ENCODE assay signal across 19 cellular contexts in the genomic region with DNA sequence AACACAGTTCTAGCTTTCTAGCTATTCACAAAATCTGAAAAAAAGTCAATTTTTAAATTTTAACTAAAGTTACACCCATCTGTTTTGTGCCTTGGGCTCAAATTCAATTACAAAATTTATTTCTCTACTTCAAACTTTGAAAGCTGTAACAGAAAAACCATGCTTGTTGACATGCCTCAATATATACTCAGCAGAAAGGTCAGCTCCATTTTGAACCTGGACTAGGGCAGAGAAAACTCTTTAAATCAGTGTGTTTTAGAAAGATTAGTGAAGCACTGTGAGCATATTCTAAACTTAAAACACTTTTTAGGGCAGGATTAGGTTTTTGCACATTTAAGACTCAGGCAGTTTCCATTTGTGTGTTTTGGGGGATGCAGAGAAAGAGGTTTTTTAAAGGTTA. TPM values are rescaled to one million over a fixed set of nuclear protein-coding genes. Genes with fewer than 3 reads are reported as not detected.
DNase-seq lines count a peak whose midpoint lies in the region; ATAC-seq and TF ChIP-seq lines count a peak whose summit lies in the region.
"Had no signal": no experiment of that assay in that cellular context is flagged by ENCODE, and none has a peak within 500 bp of the region (broad histone marks: within the 10 kb centered on the region; RNA-seq: fewer than 3 reads in every experiment).

No MANE protein-coding gene starts in this region.

- no peak for TF ChIP-seq POLR2A in gastrocnemius medialis (IDR thresholded peaks at IDR 0.05)

- no peak for DNase-seq in activated CD4-positive, alpha-beta T cell treated with anti-CD3 and anti-CD28 coated beads for 36 hours
- DNase-seq in activated CD4-positive, alpha-beta T cell treated with anti-CD3 and anti-CD28 coated beads, Interleukin-2, amount 50 U/mL, for 48 hours: no peak
- DNase-seq in choroid plexus epithelial cell (ENCODE audit: low read depth): peak; percentile 56
- no peak for DNase-seq in gastrocnemius medialis
- DNase-seq: AML-193; Caco-2; Calu3; CD4-positive, alpha-beta T cell; CD8-positive, alpha-beta T cell; DMS79 treated with DMSO at 0.1 percent for 48 hours; GF-D8 had no signal

- peaks cover 6% of the 10 kb centered on the region for H3K36me3 Mint-ChIP-seq in activated CD4-positive, alpha-beta T cell treated with anti-CD3 and anti-CD28 coated beads for 36 hours (ENCODE audit: low read depth)

- H3K27me3 Mint-ChIP-seq in activated CD4-positive, alpha-beta T cell treated with anti-CD3 and anti-CD28 coated beads for 36 hours: no peaks in the 10 kb centered on the region
- H3K27me3 Mint-ChIP-seq: B cell; CD4-positive, alpha-beta T cell had no signal

- CTCF ChIA-PET in activated CD4-positive, alpha-beta T cell treated with anti-CD3 and anti-CD28 coated beads for 36 hours (lab: Charles Lee): interaction anchor here (0.9 kb wide), 1 partner anchor 57 kb away, joined by 4 read pairs; no protein-coding TSS in a partner anchor
- CTCF ChIA-PET in HEK293 (lab: Yijun Ruan, JAX): interaction anchor here (0.6 to 1.2 kb wide), 6 partner anchors 10 to 212 kb away, joined by 3 to 4 read pairs (median 3); no protein-coding TSS in a partner anchor

- H3K4me1 ChIP-seq in HEK293 (ENCODE audit: control insufficient read depth, insufficient read depth, low read length) (peaks cover 11% of the 10 kb centered on the region; the same call in 1 of the 2 replicates), gastrocnemius medialis (peaks cover 30 to 42% of the 10 kb centered on the region in 2 donors)
- H3K4me1 ChIP-seq: Caco-2 had no signal

- ATAC-seq in activated CD4-positive, alpha-beta T cell treated with anti-CD3 and anti-CD28 coated beads for 36 hours: no peak
- no peak for ATAC-seq in gastrocnemius medialis
- ATAC-seq in GM21723 (IDR thresholded peaks at IDR 0.05; ENCODE audit: unreplicated experiment): no peak
- no peak for ATAC-seq in GM21528 (IDR thresholded peaks at IDR 0.05; ENCODE audit: low FRiP score, unreplicated experiment)
- ATAC-seq: A549; CD8-positive, alpha-beta T cell had no signal

- peaks cover 10% of the 10 kb centered on the region for H3K4me1 Mint-ChIP-seq in activated CD4-positive, alpha-beta T cell treated with anti-CD3 and anti-CD28 coated beads for 36 hours

- POLR2A ChIA-PET in activated CD4-positive, alpha-beta T cell treated with anti-CD3 and anti-CD28 coated beads for 36 hours (lab: Charles Lee): no interaction called here
- POLR2A ChIA-PET in HEK293 (lab: Yijun Ruan, JAX): interaction anchor here (1.4 kb wide), 1 partner anchor 35 kb away, joined by 5 read pairs; the partner anchor contains the start of genes EXOC8 and SPRTN

- no peak for TF ChIP-seq CTCF in HEK293 (tag by site-specific recombination; IDR thresholded peaks at IDR 0.05)
- TF ChIP-seq CTCF in choroid plexus epithelial cell (conservative IDR thresholded peaks at IDR 0.05; ENCODE audit: low read depth, low read length): no peak
- no peak for TF ChIP-seq CTCF in gastrocnemius medialis (IDR thresholded peaks at IDR 0.05 in 4 of 5, conservative IDR thresholded peaks at IDR 0.05 in 1 of 5)

- H3K9me3 ChIP-seq in HEK293 (ENCODE audit: control insufficient read depth, insufficient read depth, low read depth, low read length) (no peaks in the 10 kb centered on the region), gastrocnemius medialis (no peaks in the 10 kb centered on the region)
- H3K9me3 ChIP-seq: A549; BLaER1 treated with 17β-estradiol and CSF1 and Interleukin-3, amounts not matched to agents 10 nM and 100 nM; Caco-2 had no signal

- H3K36me3 ChIP-seq in HEK293 (ENCODE audit: control insufficient read depth in 2 of 2, insufficient read depth in 1 of 2, low read length in 2 of 2) (peaks cover under 1 to 4% of the 10 kb centered on the region in 2 experiments), gastrocnemius medialis (peaks cover 0 to 55% of the 10 kb centered on the region in 2 donors)

- H3K27ac ChIP-seq in HEK293 (ENCODE audit: extremely low read depth, low read depth, low read length) (no peak overlapping the region), gastrocnemius medialis (peak overlapping the region; percentile 34 to 89 (median 76))
- H3K27ac ChIP-seq: 22Rv1; A549; BLaER1 treated with 17β-estradiol and CSF1 and Interleukin-3, amounts not matched to agents 10 nM and 100 nM; C4-2B had no signal

- in situ Hi-C loops in gastrocnemius medialis (cut with MboI; ENCODE audit: low sequenced_read_pairs in 4 of 4): no loop called here

- intact Hi-C loops in activated CD4-positive, alpha-beta T cell treated with anti-CD3 and anti-CD28 coated beads for 36 hours (cut with DNase I, micrococcal nuclease): no loop called here
- intact Hi-C loops in gastrocnemius medialis (cut with DNase I; ENCODE audit: low total_unique reads): no loop called here

- H3K27ac Mint-ChIP-seq in activated CD4-positive, alpha-beta T cell treated with anti-CD3 and anti-CD28 coated beads for 36 hours: peak overlapping the region; percentile 24
- H3K27ac Mint-ChIP-seq: B cell had no signal

- no peak overlapping the region for H3K4me3 Mint-ChIP-seq in activated CD4-positive, alpha-beta T cell treated with anti-CD3 and anti-CD28 coated beads for 36 hours
- H3K4me3 Mint-ChIP-seq: B cell; CD4-positive, alpha-beta T cell; CD8-positive, alpha-beta T cell had no signal

- H3K4me3 ChIP-seq in HEK293 (ENCODE audit: low read depth, low read length) (no peak overlapping the region), choroid plexus epithelial cell (ENCODE audit: low read depth, low read length) (no peak overlapping the region), gastrocnemius medialis (no peak overlapping the region)
- H3K4me3 ChIP-seq: A549; BLaER1 treated with 17β-estradiol and CSF1 and Interleukin-3, amounts not matched to agents 10 nM and 100 nM had no signal

- no peaks in the 10 kb centered on the region for H3K27me3 ChIP-seq in gastrocnemius medialis
- H3K27me3 ChIP-seq: BLaER1 treated with 17β-estradiol and CSF1 and Interleukin-3, amounts not matched to agents 10 nM and 100 nM had no signal

- no peaks in the 10 kb centered on the region for H3K9me3 Mint-ChIP-seq in activated CD4-positive, alpha-beta T cell treated with anti-CD3 and anti-CD28 coated beads for 36 hours (ENCODE audit: low read depth)
- H3K9me3 Mint-ChIP-seq: CD4-positive, alpha-beta T cell; CD8-positive, alpha-beta T cell had no signal

TF ChIP-seq in HEK293, 187 proteins besides CTCF, POLR2A, EP300 and RAD21:
- peak; percentile 51; the same call in 1 of the 2 replicates for TF ChIP-seq PRDM6 (tag by site-specific recombination; IDR thresholded peaks at IDR 0.05)
- TF ChIP-seq ZFP37 (tag by site-specific recombination; IDR thresholded peaks at IDR 0.05): no peak
- TF ChIP-seq KLF9 (tag by site-specific recombination; IDR thresholded peaks at IDR 0.05; ENCODE audit: low read depth): no peak
- TF ChIP-seq ZNF391 (tag by site-specific recombination; IDR thresholded peaks at IDR 0.05; ENCODE audit: borderline replicate concordance, low read depth): no peak
- no peak for TF ChIP-seq GLIS1 (tag by site-specific recombination; IDR thresholded peaks at IDR 0.05)
- TF ChIP-seq ZNF76 (tag by site-specific recombination; IDR thresholded peaks at IDR 0.05; ENCODE audit: borderline replicate concordance, low read depth): no peak

RNA-seq across cellular contexts. Expression of gene SPRTN, which starts 34.4 kb away (rescaled TPM):
- total RNA-seq in activated CD4-positive, alpha-beta T cell treated with anti-CD3 and anti-CD28 coated beads for 36 hours: 10 to 100 TPM in 1 of 2 experiments, 1 to 10 TPM in 1; 7.8 to 10.9 TPM
- total RNA-seq in gastrocnemius medialis: 10 to 100 TPM in 3 of 4 donors, 1 to 10 TPM in 1; 8.7 to 15.1 (median 10.7) TPM

RNA-seq across cellular contexts. Expression of gene EXOC8, which starts 34.8 kb away (rescaled TPM):
- total RNA-seq in activated CD4-positive, alpha-beta T cell treated with anti-CD3 and anti-CD28 coated beads for 36 hours: 10 to 100 TPM; 10.0 to 13.7 TPM
- 10 to 100 TPM; 25.4 to 50.9 (median 38.2) TPM for total RNA-seq in gastrocnemius medialis

RNA-seq across cellular contexts. Expression of gene EGLN1, which starts 49.6 kb away (rescaled TPM):
- 10 to 100 TPM; 31.5 to 43.7 TPM for total RNA-seq in activated CD4-positive, alpha-beta T cell treated with anti-CD3 and anti-CD28 coated beads for 36 hours
- total RNA-seq in gastrocnemius medialis: 100 to 1,000 TPM; 500 to 862 (median 706) TPM

Comparison
In these comparisons a context has a peak if more than half of its experiments do, and no peak if none do; other contexts are left out.
1. RNA of gene EGLN1, which starts 49.6 kb away (total RNA-seq): 500 to 862 TPM in gastrocnemius medialis; 31.5 to 43.7 TPM in activated CD4-positive, alpha-beta T cell treated with anti-CD3 and anti-CD28 coated beads for 36 hours; every median in the first group is over 10 times any median in the second.